In genomic region chr2:3446381-3446780, GRCh38 we compare ENCODE assay signal across 21 cellular contexts.
"Had no signal": no experiment of that assay in that cellular context is flagged by ENCODE, and none has a peak within 500 bp of the region (broad histone marks: within the 10 kb centered on the region; RNA-seq: fewer than 3 reads in every experiment).

No MANE protein-coding gene starts in this region.

- H3K4me1 ChIP-seq: right lobe of liver, testis, tibial artery had no signal

- H3K4me3 Mint-ChIP-seq: memory B cell; naive thymus-derived CD8-positive, alpha-beta T cell; nephron; neural crest cell; stimulated activated naive B cell treated with anti-CD40 and anti-IgM and Interleukin-4, amounts not matched to agents 10 μg/mL and 1 μg/mL and 100 μg/mL, for 72 hours had no signal

- H3K27ac ChIP-seq: hepatocyte, left ventricle myocardium inferior, right atrium auricular region, right lobe of liver, stomach, testis, tibial artery, upper lobe of right lung had no signal

- H3K27ac Mint-ChIP-seq: memory B cell had no signal

- H3K9me3 Mint-ChIP-seq: memory B cell; naive thymus-derived CD8-positive, alpha-beta T cell; nephron; neural crest cell; stimulated activated naive B cell treated with anti-CD40 and anti-IgM and Interleukin-4, amounts not matched to agents 10 μg/mL and 1 μg/mL and 100 μg/mL, for 72 hours had no signal

- H3K4me1 Mint-ChIP-seq: neural crest cell had no signal

- H3K27me3 Mint-ChIP-seq: memory B cell; naive thymus-derived CD8-positive, alpha-beta T cell; progenitor cell of endocrine pancreas; stimulated activated naive B cell treated with anti-CD40 and anti-IgM and Interleukin-4, amounts not matched to agents 10 μg/mL and 1 μg/mL and 100 μg/mL, for 72 hours had no signal

- H3K4me3 ChIP-seq: hepatocyte, left ventricle myocardium inferior, right atrium auricular region, right lobe of liver, smooth muscle cell, stomach, testis, tibial artery, upper lobe of right lung had no signal

- H3K27me3 ChIP-seq: hepatocyte, right atrium auricular region, right lobe of liver, stomach, testis, tibial artery, upper lobe of right lung had no signal

- H3K9me3 ChIP-seq: left ventricle myocardium inferior, right atrium auricular region, right lobe of liver, stomach, testis, tibial artery, upper lobe of right lung had no signal

- ATAC-seq: naive thymus-derived CD8-positive, alpha-beta T cell; right lobe of liver; stimulated activated naive B cell treated with anti-CD40 and anti-IgM and Interleukin-4, amounts not matched to agents 10 μg/mL and 1 μg/mL and 100 μg/mL, for 72 hours; stimulated activated naive CD8-positive, alpha-beta T cell treated with anti-CD3 and anti-CD28 coated beads, Interleukin-15, Interleukin-2, amounts not matched to agents 100 U/mL and 50 U/mL, for 24 hours; upper lobe of right lung had no signal

- DNase-seq: left ventricle myocardium inferior; naive thymus-derived CD8-positive, alpha-beta T cell; nucleus accumbens; right lobe of liver; stimulated activated CD4-positive, alpha-beta T cell treated with anti-CD3 and anti-CD28 coated beads, Interleukin-1b, Interleukin-23, amount 100 ng/mL, for 48 hours; stimulated activated CD4-positive, alpha-beta T cell treated with anti-CD3 and anti-CD28 coated beads, Interleukin-2, amount 100 ng/mL, for 48 hours; stimulated activated CD4-positive, alpha-beta T cell treated with anti-CD3 and anti-CD28 coated beads, Interleukin-4, amount 100 ng/mL, for 4 hours; stimulated activated naive B cell treated with anti-CD40 and anti-IgM and Interleukin-4, amounts not matched to agents 10 μg/mL and 1 μg/mL and 100 μg/mL, for 72 hours; stimulated activated naive CD8-positive, alpha-beta T cell treated with anti-CD3 and anti-CD28 coated beads, Interleukin-15, Interleukin-2, amounts not matched to agents 100 U/mL and 50 U/mL, for 24 hours; stomach; testis; tibial artery; trophoblast cell; upper lobe of right lung had no signal
